In genomic region chr3:146747928-146748327, GRCh38 we compare ENCODE assay signal across 9 cellular contexts.
A peak's percentile ranks its signal among the peaks of the same experiment; 100 is the strongest.
DNase-seq lines count a peak whose midpoint lies in the region; ATAC-seq, FAIRE-seq and TF ChIP-seq lines count a peak whose summit lies in the region.
"Had no signal": no experiment of that assay in that cellular context is flagged by ENCODE, and none has a peak within 500 bp of the region (broad histone marks: within the 10 kb centered on the region; RNA-seq: fewer than 3 reads in every experiment).

No MANE protein-coding gene starts in this region.

- peak; percentile 47 for TF ChIP-seq CTCF in DND-41 (IDR thresholded peaks at IDR 0.05; ENCODE audit: borderline replicate concordance, extremely low read depth, low read length, poor library complexity, severe bottlenecking)
- TF ChIP-seq CTCF in chondrocyte (IDR thresholded peaks at IDR 0.05): peak; percentile 82
- peak; percentile 61 for TF ChIP-seq CTCF in osteoblast (IDR thresholded peaks at IDR 0.05; ENCODE audit: extremely low read depth, low read depth, low read length)

- H4K20me1 ChIP-seq in DND-41 (ENCODE audit: insufficient read depth, low read length): no peaks in the 10 kb centered on the region
- no peaks in the 10 kb centered on the region for H4K20me1 ChIP-seq in osteoblast (ENCODE audit: insufficient read depth, low read length)

- H3K27ac Mint-ChIP-seq in chondrocyte (ENCODE audit: unreplicated experiment): no peak overlapping the region

- FAIRE-seq in frontal cortex (lab: Jason Lieb, UNC): no peak

- peaks cover 14% of the 10 kb centered on the region for H3K9me3 Mint-ChIP-seq in chondrocyte (ENCODE audit: low read depth)

- ATAC-seq in DND-41 (ENCODE audit: insufficient read depth, low read depth): peak; percentile 55; the same call in 2 of the 3 replicates

- H3K27ac ChIP-seq in DND-41 (ENCODE audit: low read length) (peak overlapping the region; percentile 22; the same call in 1 of the 2 replicates), osteoblast (ENCODE audit: low read depth, low read length) (peak overlapping the region; percentile 34)

- peaks cover 28% of the 10 kb centered on the region for H3K4me1 ChIP-seq in DND-41 (ENCODE audit: insufficient read depth, low read length)
- H3K4me1 ChIP-seq in osteoblast (ENCODE audit: insufficient read depth, low read length): peaks cover 21% of the 10 kb centered on the region

- H3K4me3 ChIP-seq in DND-41 (ENCODE audit: low read depth in 1 of 2, low read length in 2 of 2) (no peak overlapping the region), osteoblast (ENCODE audit: insufficient read depth, low read length) (no peak overlapping the region)

- H2AFZ ChIP-seq in DND-41 (ENCODE audit: low read depth, low read length) (peak overlapping the region; percentile 43; the same call in 1 of the 2 replicates), osteoblast (ENCODE audit: low read length) (peak overlapping the region; percentile 87)

- H3K36me3 ChIP-seq in DND-41 (ENCODE audit: insufficient read depth, low read length) (no peaks in the 10 kb centered on the region), osteoblast (ENCODE audit: insufficient read depth, low read length) (no peaks in the 10 kb centered on the region)

- no peak overlapping the region for H3K9ac ChIP-seq in DND-41 (ENCODE audit: low read depth, low read length)

- peaks cover 40% of the 10 kb centered on the region for H3K4me1 Mint-ChIP-seq in chondrocyte (ENCODE audit: low read depth)

- H3K36me3 Mint-ChIP-seq in chondrocyte (ENCODE audit: low read depth): peaks cover 2% of the 10 kb centered on the region

- peaks cover 5% of the 10 kb centered on the region for H3K9me3 ChIP-seq in DND-41 (ENCODE audit: insufficient read depth, low read length, severe bottlenecking)
- no peaks in the 10 kb centered on the region for H3K9me3 ChIP-seq in osteoblast (ENCODE audit: low read depth, low read length)

- H3K4me3 Mint-ChIP-seq in chondrocyte (ENCODE audit: unreplicated experiment): no peak overlapping the region

- no peaks in the 10 kb centered on the region for H3K27me3 Mint-ChIP-seq in chondrocyte (ENCODE audit: low read depth)

- H3K79me2 ChIP-seq in DND-41 (ENCODE audit: insufficient read depth, low read length): no peaks in the 10 kb centered on the region
- no peaks in the 10 kb centered on the region for H3K79me2 ChIP-seq in osteoblast (ENCODE audit: insufficient read depth, low read length)

- DNase-seq in DND-41: no peak
- DNase-seq in M059J (ENCODE audit: low read depth): peak; percentile 42
- DNase-seq in chondrocyte (ENCODE audit: low spot score): no peak
- peak; percentile 39 for DNase-seq in osteoblast (ENCODE audit: insufficient read length, low spot score, missing footprints)
- no peak for DNase-seq in NOMO-1 treated with dmso at 0.1 percent for 144 hours (lab: John Stamatoyannopoulos, UW; ENCODE audit: unreplicated experiment)
- DNase-seq in SKM-1 (lab: John Stamatoyannopoulos, UW; ENCODE audit: unreplicated experiment): no peak
- no peak for DNase-seq in frontal cortex (ENCODE audit: low spot score in 2 of 2)
- DNase-seq in MV-4-11 (lab: John Stamatoyannopoulos, UW): no peak
- DNase-seq: NCI-H187 treated with DMSO at 0.1 percent for 48 hours had no signal

- H3K4me2 ChIP-seq in DND-41 (ENCODE audit: insufficient read depth, low read length): no peak overlapping the region
- peak overlapping the region; percentile 39 for H3K4me2 ChIP-seq in osteoblast (ENCODE audit: insufficient read depth, low read length)

- H3K27me3 ChIP-seq in DND-41 (ENCODE audit: insufficient read depth, low read length, poor library complexity) (no peaks in the 10 kb centered on the region), osteoblast (ENCODE audit: insufficient read depth, low read length) (no peaks in the 10 kb centered on the region)

Comparison
In these comparisons a context has a peak if more than half of its experiments do, and no peak if none do; other contexts are left out.
1. DNase-seq: peak in M059J (single experiment) and osteoblast (single experiment); none in DND-41 (single experiment), chondrocyte (single experiment), NOMO-1 treated with dmso at 0.1 percent for 144 hours (single experiment), SKM-1 (single experiment), frontal cortex (0 of 2) and MV-4-11 (single experiment).
2. Peak in every context shown above with its lines, with median percentiles within 50 percentile points of each other: CTCF ChIP-seq.